Comparison of ENCODE assay signal across 9 cellular contexts in genomic region chr1:229254910-229255541, GRCh38. TPM values are rescaled to one million over a fixed set of nuclear protein-coding genes. Genes with fewer than 3 reads are reported as not detected.
DNase-seq lines count a peak whose midpoint lies in the region; ATAC-seq, FAIRE-seq and TF ChIP-seq lines count a peak whose summit lies in the region.
"Had no signal": no experiment of that assay in that cellular context is flagged by ENCODE, and none has a peak within 500 bp of the region (broad histone marks: within the 10 kb centered on the region; RNA-seq: fewer than 3 reads in every experiment).

No MANE protein-coding gene starts in this region.

- H3K4me2 ChIP-seq in K562 (ENCODE audit: insufficient read depth, low read length) (no peak overlapping the region), neural cell (ENCODE audit: low read length) (no peak overlapping the region)

- DNase-seq in activated T-cell treated with anti-CD3 and anti-CD28 coated beads, Interleukin-2, amount 50 U/mL, for 24 hours, result no peak
- DNase-seq in activated T-cell treated with anti-CD3 and anti-CD28 coated beads for 4 hours, result no peak
- peak; percentile 19 for DNase-seq in NCI-H2171 (lab: John Stamatoyannopoulos, UW)
- DNase-seq in K562 (ENCODE audit: extremely low read depth in 1 of 4, low spot score in 3 of 4), result no peak
- DNase-seq: naive B cell had no signal

- H3K4me3 Mint-ChIP-seq in activated T-cell treated with anti-CD3 and anti-CD28 coated beads, Interleukin-2, amount 50 U/mL, for 24 hours, result no peak overlapping the region
- H3K4me3 Mint-ChIP-seq: naive B cell had no signal

- no peaks in the 10 kb centered on the region for H3K9me1 ChIP-seq in K562 (ENCODE audit: control insufficient read depth, insufficient read depth, low read length)

- H3K4me1 Mint-ChIP-seq in activated T-cell treated with anti-CD3 and anti-CD28 coated beads, Interleukin-2, amount 50 U/mL, for 24 hours (ENCODE audit: low read depth), result peaks cover 60% of the 10 kb centered on the region

- H4K20me1 ChIP-seq in K562 (replicated peaks; ENCODE audit: control insufficient read depth, insufficient read depth, low read length) (0 out of 2 replicates have a peak, but pooled peaks cover 8% of the 10 kb centered on the region), neural cell (ENCODE audit: insufficient read depth) (no peaks in the 10 kb centered on the region)

- no peaks in the 10 kb centered on the region for H3F3A ChIP-seq in neural cell (ENCODE audit: insufficient read depth, low read length, poor library complexity, severe bottlenecking)

- H3K79me2 ChIP-seq in K562 (ENCODE audit: control insufficient read depth, insufficient read depth, low read length) (no peaks in the 10 kb centered on the region), neural cell (replicated peaks; ENCODE audit: insufficient read depth, low read length) (no peaks in the 10 kb centered on the region)

- H3K27ac Mint-ChIP-seq in activated T-cell treated with anti-CD3 and anti-CD28 coated beads, Interleukin-2, amount 50 U/mL, for 24 hours, result peak overlapping the region; percentile 65

- peaks cover 4 to 9% of the 10 kb centered on the region in 2 experiments; a peak in 2 of 5 replicates for H3K4me1 ChIP-seq in K562 (replicated peaks in 1 of 2; ENCODE audit: control insufficient read depth in 2 of 2, insufficient read depth in 2 of 2, low read length in 2 of 2)

- no peak overlapping the region for H3K4me3 ChIP-seq in K562
- no peak overlapping the region for H3K4me3 ChIP-seq in neural cell (ENCODE audit: low read length)

- peak in 2 of 3 experiments; percentile 19 to 25; a peak in 1 of 6 replicates for TF ChIP-seq CTCF in K562 (IDR thresholded peaks at IDR 0.05 in 2 of 3, conservative IDR thresholded peaks at IDR 0.05 in 1 of 3; ENCODE audit: insufficient read depth in 2 of 3, low read depth in 1 of 3, low read length in 3 of 3)
- TF ChIP-seq CTCF in neural cell (IDR thresholded peaks at IDR 0.05; ENCODE audit: poor library complexity, severe bottlenecking), result peak; percentile 73

- no peak for FAIRE-seq in K562 (lab: Jason Lieb, UNC)

- TF ChIP-seq RAD21 in K562 (CRISPR knock-in tag; conservative IDR thresholded peaks at IDR 0.05 in 1 of 2, IDR thresholded peaks at IDR 0.05 in 1 of 2), result peak in 1 of 2 experiments; percentile 38; a peak in 2 of 4 replicates
- peak; percentile 81 for TF ChIP-seq RAD21 in neural cell (conservative IDR thresholded peaks at IDR 0.05)

- H3K27me3 ChIP-seq in K562 (ENCODE audit: control insufficient read depth in 2 of 2, insufficient read depth in 2 of 2, low read length in 2 of 2) (peaks cover 3 to 13% of the 10 kb centered on the region in 2 experiments; a peak in 3 of 5 replicates), neural cell (ENCODE audit: insufficient read depth, low read depth, low read length) (no peaks in the 10 kb centered on the region)

- intact Hi-C loops in K562 (cut with micrococcal nuclease), result loop anchor here (5.0 to 10.0 kb wide), 3 partner anchors 127 to 440 kb away; no protein-coding TSS in a partner anchor

- H3K9me3 Mint-ChIP-seq in activated T-cell treated with anti-CD3 and anti-CD28 coated beads, Interleukin-2, amount 50 U/mL, for 24 hours, result no peaks in the 10 kb centered on the region
- H3K9me3 Mint-ChIP-seq: naive B cell had no signal

- BruUV-seq in K562 (replicated peaks; lab: Mats Ljungman, UMichigan), result no TSS peak

- H3K27me3 Mint-ChIP-seq in activated T-cell treated with anti-CD3 and anti-CD28 coated beads, Interleukin-2, amount 50 U/mL, for 24 hours, result no peaks in the 10 kb centered on the region

- no peaks in the 10 kb centered on the region for H3K9me2 ChIP-seq in neural cell (ENCODE audit: insufficient read depth, low read length)

- no peak for TF ChIP-seq EP300 in K562 (IDR thresholded peaks at IDR 0.05; ENCODE audit: low read length)
- no peak for TF ChIP-seq EP300 in neural cell (conservative IDR thresholded peaks at IDR 0.05; ENCODE audit: poor library complexity, severe bottlenecking)

- no peak overlapping the region for H3K27ac ChIP-seq in K562 (ENCODE audit: extremely low read depth, low read depth, low read length)
- H3K27ac ChIP-seq in neural cell (ENCODE audit: low read length), result no peak overlapping the region

- CTCF ChIA-PET in K562 (lab: Yijun Ruan, JAX; ENCODE audit: low intra/inter-chr PET ratio), result interaction anchor here (1.2 kb wide), 1 partner anchor 563 kb away, joined by 4 read pairs; no protein-coding TSS in a partner anchor

- no peak for TF ChIP-seq POLR2A in K562 (conservative IDR thresholded peaks at IDR 0.05)

- H2AFZ ChIP-seq in K562 (ENCODE audit: low read depth, low read length) (no peak overlapping the region), neural cell (ENCODE audit: low read depth, low read length) (no peak overlapping the region)

- H3K36me3 Mint-ChIP-seq in activated T-cell treated with anti-CD3 and anti-CD28 coated beads, Interleukin-2, amount 50 U/mL, for 24 hours (ENCODE audit: low read depth), result no peaks in the 10 kb centered on the region
- H3K36me3 Mint-ChIP-seq: naive B cell had no signal

- ATAC-seq in K562 (no peak), GM19395 (IDR thresholded peaks at IDR 0.05; ENCODE audit: unreplicated experiment) (no peak), HG03520 (IDR thresholded peaks at IDR 0.05; ENCODE audit: unreplicated experiment) (no peak), HG02973 (IDR thresholded peaks at IDR 0.05; ENCODE audit: unreplicated experiment) (no peak)

- H3K9me3 ChIP-seq in K562 (replicated peaks; ENCODE audit: control insufficient read depth, insufficient read depth, low read depth, low read length), result no peaks in the 10 kb centered on the region
- H3K9me3 ChIP-seq in neural cell (ENCODE audit: low read length), result no peaks in the 10 kb centered on the region

- in situ Hi-C loops in K562 (cut with MboI), result loop anchor here (10.0 kb wide), 1 partner anchor 1050 kb away; no protein-coding TSS in a partner anchor

- WGBS in K562 (ENCODE audit: insufficient coverage, low coverage, missing lambda C conversion rate), result 0% methylated on average over 1 of the region's 1 CpG

- no peaks in the 10 kb centered on the region for H3K36me3 ChIP-seq in K562 (ENCODE audit: control insufficient read depth, insufficient read depth, low read length)
- H3K36me3 ChIP-seq in neural cell (ENCODE audit: insufficient read depth, low read length), result no peaks in the 10 kb centered on the region

- H3K9ac ChIP-seq in K562 (ENCODE audit: insufficient read depth in 1 of 2, low read depth in 2 of 2, low read length in 2 of 2) (no peak overlapping the region), neural cell (ENCODE audit: low read length) (no peak overlapping the region)

- POLR2A ChIA-PET in K562 (lab: Yijun Ruan, JAX), result interaction anchor here (0.6 to 1.3 kb wide), 4 partner anchors 12 to 253 kb away, joined by 3 to 4 read pairs (median 3); partner anchors contain the start of gene NUP133

TF ChIP-seq in K562, 482 proteins besides CTCF, POLR2A, EP300 and RAD21 (continues in another document):
- TF ChIP-seq MYBL2 (IDR thresholded peaks at IDR 0.05; ENCODE audit: low read depth), result no peak
- no peak for TF ChIP-seq MYBL2 (CRISPR knock-in tag; IDR thresholded peaks at IDR 0.05; ENCODE audit: borderline replicate concordance)
- no peak for TF ChIP-seq ZNF449 (CRISPR knock-in tag; IDR thresholded peaks at IDR 0.05)

TF ChIP-seq in neural cell, 6 proteins besides CTCF, POLR2A, EP300 and RAD21 (continues in another document):
- TF ChIP-seq MXI1 (conservative IDR thresholded peaks at IDR 0.05; ENCODE audit: poor library complexity, severe bottlenecking), result no peak
- TF ChIP-seq REST (IDR thresholded peaks at IDR 0.05; ENCODE audit: borderline replicate concordance), result no peak
- no peak for TF ChIP-seq TAF1 (IDR thresholded peaks at IDR 0.05; ENCODE audit: low read depth)

RNA-seq across cellular contexts. Expression of gene RAB4A, which starts 15.9 kb away (rescaled TPM):
- 13.9 and 34.5 TPM in 2 replicates for total RNA-seq in K562 (2011; cell fraction: chromatin; rRNA removed; ENCODE audit: low replicate concordance)
- total RNA-seq in K562 (2011; cell fraction: nucleolus; rRNA removed), result 7.4 and 7.8 TPM in 2 replicates
- total RNA-seq in K562 (2011; cell fraction: nucleoplasm; rRNA removed), result 17.1 and 34.4 TPM in 2 replicates
- total RNA-seq in K562 (2014; rRNA removed), result 33.4 and 58.5 TPM in 2 replicates
- 23.9 and 28.3 TPM in 2 replicates for total RNA-seq in K562 (2014; rRNA removed; fragmentation: Illumina TruSeq; extraction: Trizol)
- total RNA-seq in K562 (2015; rRNA removed; fragmentation: Illumina TruSeq; extraction: Trizol), result 21.9 and 23.2 TPM in 2 replicates
- total RNA-seq in K562 (2021), result 61.0 and 68.3 TPM in 2 replicates
- 33.8 and 35.1 TPM in 2 replicates for polyA plus RNA-seq in K562 (2011; rRNA removed)
- polyA plus RNA-seq in K562 (2011; cell fraction: cytosol; rRNA removed), result 11.7 and 19.5 TPM in 2 replicates
- 13.1 and 14.0 TPM in 2 replicates for polyA plus RNA-seq in K562 (2011; cell fraction: nucleus; rRNA removed)
- 29.8 and 40.1 TPM in 2 replicates for polyA plus RNA-seq in K562 (2012)
- 20.9 and 26.7 TPM in 2 replicates for polyA plus RNA-seq in K562 (2014; fragmentation: Illumina TruSeq; extraction: Trizol)
- polyA plus RNA-seq in K562 (2014; fragmentation: Nextera tagmentation; extraction: Ambion mirVana), result 1 to 10 TPM; 8.3 to 9.7 TPM
- 36.0 and 55.2 TPM in 2 replicates for polyA plus RNA-seq in K562 (2014; rRNA removed)
- 13.8 and 18.0 TPM in 2 replicates for polyA minus RNA-seq in K562 (2011; rRNA and poly(A)+ RNA removed)
- polyA minus RNA-seq in K562 (2011; cell fraction: cytosol; rRNA and poly(A)+ RNA removed), result 7.9 and 8.5 TPM in 2 replicates
- 10.8 and 11.4 TPM in 2 replicates for polyA minus RNA-seq in K562 (2011; cell fraction: nucleus; rRNA and poly(A)+ RNA removed)
- 43.2 and 49.8 TPM in 2 replicates for polyA plus RNA-seq in neural cell
- polyA minus RNA-seq in neural cell, result 49.7 and 51.7 TPM in 2 replicates
